ENCODE assay signal across 24 cellular contexts in genomic region chr7:119756687-119757086, GRCh38.
"Had no signal": no experiment of that assay in that cellular context is flagged by ENCODE, and none has a peak within 500 bp of the region (broad histone marks: within the 10 kb centered on the region; RNA-seq: fewer than 3 reads in every experiment).

No MANE protein-coding gene starts in this region.

- H3K79me2 ChIP-seq: hepatocyte had no signal

- H3K4me1 Mint-ChIP-seq: endodermal cell, naive B cell had no signal

- H3K4me3 Mint-ChIP-seq: dendritic cell treated with granulocyte-macrophage colony-stimulating factor and Interleukin-4, amounts not matched to agents 40 ng/mL and 50 ng/mL, for 4 days; effector memory CD8-positive, alpha-beta T cell; endodermal cell; mesothelial cell of epicardium; naive B cell had no signal

- H3K9me3 Mint-ChIP-seq: dendritic cell treated with granulocyte-macrophage colony-stimulating factor and Interleukin-4, amounts not matched to agents 40 ng/mL and 50 ng/mL, for 4 days; endodermal cell; mesothelial cell of epicardium had no signal

- H3K9me3 ChIP-seq: colonic mucosa, esophagus squamous epithelium, gastrocnemius medialis, heart left ventricle, left lung, lower lobe of right lung, mucosa of descending colon had no signal

- H3K4me3 ChIP-seq: colonic mucosa, esophagus squamous epithelium, gastrocnemius medialis, heart left ventricle, hepatocyte, left lung, lower lobe of right lung, mucosa of descending colon had no signal

- DNase-seq: colonic mucosa; cortex of kidney; effector CD8-positive, alpha-beta T cell; effector memory CD8-positive, alpha-beta T cell; endodermal cell; erythroblast; esophagus squamous epithelium; foreskin fibroblast; foreskin melanocyte; gastrocnemius medialis; heart left ventricle; hypothalamus; left cardiac atrium; left lung; left ventricle myocardium superior; lower lobe of right lung; mesenchymal stem cell; mucosa of descending colon; naive B cell had no signal

- H3K36me3 Mint-ChIP-seq: mesothelial cell of epicardium, naive B cell had no signal

- H2AFZ ChIP-seq: hepatocyte had no signal

- H3K27me3 Mint-ChIP-seq: dendritic cell treated with granulocyte-macrophage colony-stimulating factor and Interleukin-4, amounts not matched to agents 40 ng/mL and 50 ng/mL, for 4 days; effector memory CD8-positive, alpha-beta T cell; naive B cell had no signal

- ATAC-seq: effector memory CD8-positive, alpha-beta T cell; esophagus mucosa; gastrocnemius medialis; heart left ventricle; left cardiac atrium; left lung; left ventricle myocardium superior; lower lobe of right lung; mucosa of descending colon had no signal

- H3K4me2 ChIP-seq: hepatocyte had no signal

- H3K27ac ChIP-seq: colonic mucosa, epithelial cell of prostate, esophagus squamous epithelium, gastrocnemius medialis, heart left ventricle, hepatocyte, left lung, lower lobe of right lung had no signal

- H3K36me3 ChIP-seq: colonic mucosa, esophagus squamous epithelium, gastrocnemius medialis, heart left ventricle, left lung, lower lobe of right lung had no signal

- H3K4me1 ChIP-seq: colonic mucosa, esophagus squamous epithelium, gastrocnemius medialis, heart left ventricle, left lung, lower lobe of right lung had no signal

- H3K27me3 ChIP-seq: colonic mucosa, esophagus squamous epithelium, gastrocnemius medialis, heart left ventricle, hepatocyte, left lung had no signal

- H3K27ac Mint-ChIP-seq: dendritic cell treated with granulocyte-macrophage colony-stimulating factor and Interleukin-4, amounts not matched to agents 40 ng/mL and 50 ng/mL, for 4 days; effector memory CD8-positive, alpha-beta T cell; endodermal cell; mesothelial cell of epicardium; naive B cell had no signal
